8 cellular contexts compared by ENCODE assay signal in the genomic region with DNA sequence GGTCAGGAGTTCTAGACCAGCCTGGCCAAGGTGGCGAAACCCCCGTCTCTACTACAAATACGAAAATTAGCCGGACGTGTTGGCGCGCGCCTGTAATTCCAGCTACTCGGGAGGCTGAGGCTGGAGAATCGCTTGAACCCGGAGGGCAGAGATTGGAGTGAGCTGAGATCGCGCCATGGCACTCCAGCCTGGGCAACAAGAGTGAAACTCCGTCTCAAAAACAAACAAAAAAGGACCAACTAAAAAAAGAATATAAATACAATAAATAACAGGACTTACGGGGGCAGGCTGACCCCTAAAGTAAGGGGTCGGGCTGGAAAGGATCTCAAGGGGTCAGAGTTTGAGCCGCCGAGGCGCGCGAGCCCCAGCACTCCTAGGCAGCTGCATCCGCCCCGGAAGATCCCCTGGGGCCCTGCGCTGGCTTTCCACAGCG. TPM values are rescaled to one million over a fixed set of nuclear protein-coding genes. Genes with fewer than 3 reads are reported as not detected.
DNase-seq lines count a peak whose midpoint lies in the region; ATAC-seq and TF ChIP-seq lines count a peak whose summit lies in the region.

No MANE protein-coding gene starts in this region.

- H3K36me3 ChIP-seq in liver (ENCODE audit: control insufficient read depth in 4 of 4, insufficient read depth in 3 of 4, low read depth in 1 of 4, low read length in 3 of 4) (peaks cover 2 to 11% (median 3%) of the 10 kb centered on the region in 4 donors), tibial nerve (peaks cover 0 to 35% (median 19%) of the 10 kb centered on the region in 3 donors)

- H3K27ac Mint-ChIP-seq in activated T-cell treated with anti-CD3 and anti-CD28 coated beads, Interleukin-2, amount 50 U/mL, for 24 hours: peak overlapping the region; percentile 94
- H3K27ac Mint-ChIP-seq in activated naive CD8-positive, alpha-beta T cell treated with anti-CD3 and anti-CD28 coated beads, Interleukin-2, amount 50 U/mL, for 24 hours: peak overlapping the region; percentile 97

- ATAC-seq in activated naive CD8-positive, alpha-beta T cell treated with anti-CD3 and anti-CD28 coated beads, Interleukin-2, amount 50 U/mL, for 24 hours: no peak
- ATAC-seq in HG02678 (IDR thresholded peaks at IDR 0.05; ENCODE audit: unreplicated experiment): no peak

- TF ChIP-seq CTCF in liver (IDR thresholded peaks at IDR 0.05; ENCODE audit: low read depth, low read length, missing input control) (no peak), tibial nerve (IDR thresholded peaks at IDR 0.05) (no peak)

- H3K4me3 ChIP-seq in liver (ENCODE audit: low read depth in 1 of 3, low read length in 3 of 3) (peak overlapping the region; percentile 53 to 70 (median 63)), tibial nerve (peak overlapping the region; percentile 61 to 100 (median 73))

- WGBS in liver: under 1% methylated on average over 25 of the region's 25 CpGs
- 0 to 1% methylated on average over 25 of the region's 25 CpGs for WGBS in tibial nerve, 2 donors

- no peaks in the 10 kb centered on the region for H3K9me3 Mint-ChIP-seq in activated T-cell treated with anti-CD3 and anti-CD28 coated beads, Interleukin-2, amount 50 U/mL, for 24 hours
- no peaks in the 10 kb centered on the region for H3K9me3 Mint-ChIP-seq in activated naive CD8-positive, alpha-beta T cell treated with anti-CD3 and anti-CD28 coated beads, Interleukin-2, amount 50 U/mL, for 24 hours

- H3K27me3 Mint-ChIP-seq in activated T-cell treated with anti-CD3 and anti-CD28 coated beads, Interleukin-2, amount 50 U/mL, for 24 hours: no peaks in the 10 kb centered on the region
- no peaks in the 10 kb centered on the region for H3K27me3 Mint-ChIP-seq in activated naive CD8-positive, alpha-beta T cell treated with anti-CD3 and anti-CD28 coated beads, Interleukin-2, amount 50 U/mL, for 24 hours

- H3K36me3 Mint-ChIP-seq in activated T-cell treated with anti-CD3 and anti-CD28 coated beads, Interleukin-2, amount 50 U/mL, for 24 hours (ENCODE audit: low read depth): peaks cover 65% of the 10 kb centered on the region
- peaks cover 17% of the 10 kb centered on the region for H3K36me3 Mint-ChIP-seq in activated naive CD8-positive, alpha-beta T cell treated with anti-CD3 and anti-CD28 coated beads, Interleukin-2, amount 50 U/mL, for 24 hours (ENCODE audit: low read depth)

- TF ChIP-seq POLR2A in tibial nerve (IDR thresholded peaks at IDR 0.05): no peak

- TF ChIP-seq EP300 in tibial nerve (IDR thresholded peaks at IDR 0.05): no peak

- H3K9ac ChIP-seq in liver (ENCODE audit: low read depth in 1 of 2, low read length in 2 of 2): peak overlapping the region; percentile 74 to 90

- DNase-seq in activated T-cell treated with anti-CD3 and anti-CD28 coated beads, Interleukin-2, amount 50 U/mL, for 24 hours: no peak
- no peak for DNase-seq in activated T-cell treated with anti-CD3 and anti-CD28 coated beads for 4 hours
- no peak for DNase-seq in activated naive CD8-positive, alpha-beta T cell treated with anti-CD3 and anti-CD28 coated beads, Interleukin-2, amount 50 U/mL, for 24 hours
- no peak for DNase-seq in tibial nerve (ENCODE audit: low spot score in 2 of 2)
- no peak for DNase-seq in DMS 273 treated with DMSO at 0.1 percent for 48 hours (lab: John Stamatoyannopoulos, UW)
- DNase-seq in DMS153 treated with DMSO at 0.1 percent for 48 hours (lab: John Stamatoyannopoulos, UW; ENCODE audit: unreplicated experiment): no peak

- no peak for TF ChIP-seq RAD21 in liver (IDR thresholded peaks at IDR 0.05)

- H3K4me1 Mint-ChIP-seq in activated T-cell treated with anti-CD3 and anti-CD28 coated beads, Interleukin-2, amount 50 U/mL, for 24 hours (ENCODE audit: low read depth): peaks cover 28% of the 10 kb centered on the region
- peaks cover 37% of the 10 kb centered on the region for H3K4me1 Mint-ChIP-seq in activated naive CD8-positive, alpha-beta T cell treated with anti-CD3 and anti-CD28 coated beads, Interleukin-2, amount 50 U/mL, for 24 hours

- H3K4me3 Mint-ChIP-seq in activated T-cell treated with anti-CD3 and anti-CD28 coated beads, Interleukin-2, amount 50 U/mL, for 24 hours: peak overlapping the region; percentile 94
- peak overlapping the region; percentile 96 for H3K4me3 Mint-ChIP-seq in activated naive CD8-positive, alpha-beta T cell treated with anti-CD3 and anti-CD28 coated beads, Interleukin-2, amount 50 U/mL, for 24 hours

- H3K9me3 ChIP-seq in liver (ENCODE audit: control insufficient read depth in 4 of 4, low read length in 3 of 4) (no peaks in the 10 kb centered on the region), tibial nerve (no peaks in the 10 kb centered on the region)

- H3K27ac ChIP-seq in liver (ENCODE audit: low read depth in 1 of 2, low read length in 2 of 2) (peak overlapping the region; percentile 86 to 89), tibial nerve (peak overlapping the region; percentile 76 to 99 (median 91))

- H3K27me3 ChIP-seq in liver (ENCODE audit: control insufficient read depth in 4 of 4, insufficient read depth in 4 of 4, low read length in 3 of 4) (no peaks in the 10 kb centered on the region), tibial nerve (no peaks in the 10 kb centered on the region)

- H3K4me1 ChIP-seq in liver (ENCODE audit: control insufficient read depth in 4 of 4, insufficient read depth in 4 of 4, low read length in 3 of 4) (peaks cover 4 to 30% (median 17%) of the 10 kb centered on the region in 4 donors), tibial nerve (peaks cover 0 to 50% (median 20%) of the 10 kb centered on the region in 4 donors)

TF ChIP-seq in liver, 16 proteins besides CTCF, POLR2A, EP300 and RAD21:
- TF ChIP-seq GABPA (IDR thresholded peaks at IDR 0.05 in 1 of 2, conservative IDR thresholded peaks at IDR 0.05 in 1 of 2): no peak
- peak; percentile 44 for TF ChIP-seq NR2F2 (IDR thresholded peaks at IDR 0.05)

RNA-seq across cellular contexts. Expression of gene TPD52L2, which starts 0.5 kb away (rescaled TPM):
- total RNA-seq in liver: 10 to 100 TPM; 25.3 to 31.2 TPM
- 10 to 100 TPM; 12.3 to 33.0 TPM for polyA plus RNA-seq in liver
- 100 to 1,000 TPM; 108 to 122 (median 115) TPM for total RNA-seq in tibial nerve

RNA-seq across cellular contexts. Expression of gene ABHD16B, which starts 3.3 kb away (rescaled TPM):
- total RNA-seq in liver: not detected
- polyA plus RNA-seq in liver: under 1 TPM in 1 of 2 donors, not detected in 1; 0.10 TPM
- total RNA-seq in tibial nerve: not detected

RNA-seq across cellular contexts. Expression of gene DNAJC5, which starts 30.4 kb away (rescaled TPM):
- total RNA-seq in liver (10 to 100 TPM; 22.4 to 28.6 TPM), tibial nerve (10 to 100 TPM; 30.6 to 40.2 (median 32.1) TPM)
- 10 to 100 TPM in 1 of 2 donors, 1 to 10 TPM in 1; 8.2 to 15.0 TPM for polyA plus RNA-seq in liver

RNA-seq across cellular contexts. Expression of gene ZBTB46, which starts 33.5 kb away (rescaled TPM):
- total RNA-seq in liver (10 to 100 TPM in 1 of 2 donors, 1 to 10 TPM in 1; 8.2 to 12.1 TPM), tibial nerve (10 to 100 TPM; 11.5 to 20.4 (median 12.6) TPM)
- polyA plus RNA-seq in liver: 1 to 10 TPM in 1 of 2 donors, under 1 TPM in 1; 0.79 to 1.2 TPM
